24 cellular contexts compared by ENCODE assay signal in the genomic region with DNA sequence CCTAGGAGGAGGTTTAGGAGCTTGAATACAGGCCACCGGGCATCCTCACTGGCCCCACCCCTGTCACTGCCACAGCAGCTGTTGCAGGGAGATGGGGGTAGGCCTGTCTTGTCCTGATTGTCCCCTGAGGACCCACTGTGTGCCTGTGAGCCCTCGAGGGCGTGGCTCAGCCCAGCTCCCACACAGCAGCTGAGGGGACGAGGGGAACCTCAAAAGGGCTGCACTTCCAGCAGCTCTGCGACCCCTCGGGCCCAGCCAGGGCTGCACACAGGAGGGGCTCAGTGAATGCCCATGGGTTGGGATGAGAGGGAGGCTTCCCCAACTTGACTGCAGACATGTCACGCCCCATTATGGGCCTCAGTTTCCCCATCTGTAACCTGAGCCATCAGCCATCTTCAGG.
"Had no signal": no experiment of that assay in that cellular context is flagged by ENCODE, and none has a peak within 500 bp of the region (broad histone marks: within the 10 kb centered on the region; RNA-seq: fewer than 3 reads in every experiment).

No MANE protein-coding gene starts in this region.

- H2AFZ ChIP-seq: parathyroid adenoma had no signal

- H3K9ac ChIP-seq: parathyroid adenoma had no signal

- H3K36me3 ChIP-seq: ovary, right lobe of liver, sigmoid colon, thoracic aorta, thyroid gland, upper lobe of left lung, vagina had no signal

- H3K4me3 ChIP-seq: ovary, psoas muscle, right lobe of liver, sigmoid colon, stomach, thoracic aorta, thyroid gland, tibial nerve, upper lobe of left lung, vagina had no signal

- H3K9me3 ChIP-seq: ovary, psoas muscle, right lobe of liver, thoracic aorta, thyroid gland, vagina had no signal

- H3K27me3 ChIP-seq: ovary, right lobe of liver, sigmoid colon, thyroid gland, tibial nerve, upper lobe of left lung, vagina had no signal

- H3K4me1 ChIP-seq: parathyroid adenoma, psoas muscle, right lobe of liver, sigmoid colon, stomach, thyroid gland, upper lobe of left lung, vagina had no signal

- ATAC-seq: naive thymus-derived CD8-positive, alpha-beta T cell; natural killer cell treated with Interleukin-12 subunit alpha and Interleukin-12 subunit beta and Interleukin-15 and Interleukin-18, amount 100 ng/mL, for 72 hours; psoas muscle; right lobe of liver; stimulated activated effector memory CD8-positive, alpha-beta T cell treated with anti-CD3 and anti-CD28 coated beads, Interleukin-12 subunit alpha, Interleukin-12 subunit beta, amount 100 ng/mL, for 72 hours; stimulated activated naive B cell treated with anti-CD40 and anti-IgM and Interleukin-4, amounts not matched to agents 10 μg/mL and 1 μg/mL and 100 μg/mL, for 72 hours had no signal

- DNase-seq: naive thymus-derived CD8-positive, alpha-beta T cell; nephron progenitor cell; occipital lobe; ovary; right lobe of liver; sigmoid colon; small intestine; stimulated activated CD4-positive, alpha-beta T cell treated with anti-CD3 and anti-CD28 coated beads, Interleukin-15, amount 100 ng/mL, for 24 hours; stimulated activated CD4-positive, alpha-beta T cell treated with anti-CD3 and anti-CD28 coated beads, Interleukin-2, amount 100 ng/mL, for 24 hours; stimulated activated CD4-positive, alpha-beta T cell treated with anti-CD3 and anti-CD28 coated beads, Interleukin-2, amount 100 ng/mL, for 48 hours; stimulated activated CD4-positive, alpha-beta T cell treated with anti-CD3 and anti-CD28 coated beads, Interleukin-4, amount 100 ng/mL, for 24 hours; stimulated activated naive B cell treated with anti-CD40 and anti-IgM and Interleukin-4, amounts not matched to agents 10 μg/mL and 1 μg/mL and 100 μg/mL, for 72 hours; stimulated activated naive CD4-positive, alpha-beta T cell treated with Interleukin-2 at 50 U/mL for 16 hours; stomach; thyroid gland; trophoblast cell had no signal

- H3K27ac ChIP-seq: ovary, parathyroid adenoma, psoas muscle, right lobe of liver, sigmoid colon, stomach, thoracic aorta, thyroid gland, tibial nerve, upper lobe of left lung, vagina had no signal
